Comparison of ENCODE assay signal across 15 cellular contexts in the genomic region with DNA sequence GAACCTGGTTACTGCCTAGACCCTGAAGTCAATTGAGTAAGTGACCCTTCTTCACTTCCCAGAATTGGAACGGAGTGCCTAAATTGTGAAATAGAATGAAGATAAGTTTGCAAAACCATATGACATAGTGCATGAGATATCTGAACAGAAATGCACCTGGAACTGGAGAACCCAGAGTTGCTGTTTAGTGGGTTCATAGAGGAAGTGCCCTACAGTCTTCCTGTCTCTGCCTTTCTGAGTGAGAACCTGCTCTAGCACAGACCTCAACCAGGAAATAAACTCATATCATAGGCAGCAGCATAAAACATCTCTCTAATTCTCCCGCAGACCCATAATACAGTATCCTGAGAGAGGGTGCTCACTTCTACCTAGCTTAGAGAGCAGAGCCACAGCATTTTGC.
DNase-seq lines count a peak whose midpoint lies in the region; ATAC-seq and TF ChIP-seq lines count a peak whose summit lies in the region.
"Had no signal": no experiment of that assay in that cellular context is flagged by ENCODE, and none has a peak within 500 bp of the region (broad histone marks: within the 10 kb centered on the region; RNA-seq: fewer than 3 reads in every experiment).

No MANE protein-coding gene starts in this region.

- H3K27me3 Mint-ChIP-seq in activated T-cell treated with anti-CD3 and anti-CD28 coated beads, Interleukin-2, amount 50 U/mL, for 24 hours: no peaks in the 10 kb centered on the region
- peaks cover 5% of the 10 kb centered on the region for H3K27me3 Mint-ChIP-seq in activated T-helper 2 cell treated with anti-CD3 and anti-CD28 coated beads, Interferon-gamma antibody, Interleukin-2, Interleukin-4, amounts not matched to agents 10 μg/mL and 5 μg/mL and 100 μg/mL, durations not matched to agents 14 hours and 24 hours and 36 hours (ENCODE audit: low read depth)

- peak overlapping the region; percentile 76 for H3K27ac Mint-ChIP-seq in activated T-cell treated with anti-CD3 and anti-CD28 coated beads, Interleukin-2, amount 50 U/mL, for 24 hours
- peak overlapping the region; percentile 64 for H3K27ac Mint-ChIP-seq in activated T-helper 2 cell treated with anti-CD3 and anti-CD28 coated beads, Interferon-gamma antibody, Interleukin-2, Interleukin-4, amounts not matched to agents 10 μg/mL and 5 μg/mL and 100 μg/mL, durations not matched to agents 14 hours and 24 hours and 36 hours
- H3K27ac Mint-ChIP-seq in stimulated activated effector memory CD8-positive, alpha-beta T cell treated with anti-CD3 and anti-CD28 coated beads, Interleukin-12 subunit alpha, Interleukin-12 subunit beta, amount 100 ng/mL, for 72 hours: peak overlapping the region; percentile 68

- no peak for TF ChIP-seq CTCF in breast epithelium (IDR thresholded peaks at IDR 0.05)

- H3K9me3 Mint-ChIP-seq in activated T-cell treated with anti-CD3 and anti-CD28 coated beads, Interleukin-2, amount 50 U/mL, for 24 hours: no peaks in the 10 kb centered on the region
- H3K9me3 Mint-ChIP-seq in activated T-helper 2 cell treated with anti-CD3 and anti-CD28 coated beads, Interferon-gamma antibody, Interleukin-2, Interleukin-4, amounts not matched to agents 10 μg/mL and 5 μg/mL and 100 μg/mL, durations not matched to agents 14 hours and 24 hours and 36 hours: no peaks in the 10 kb centered on the region
- no peaks in the 10 kb centered on the region for H3K9me3 Mint-ChIP-seq in stimulated activated effector memory CD8-positive, alpha-beta T cell treated with anti-CD3 and anti-CD28 coated beads, Interleukin-12 subunit alpha, Interleukin-12 subunit beta, amount 100 ng/mL, for 72 hours

- peaks cover 14% of the 10 kb centered on the region for H3K4me1 Mint-ChIP-seq in activated T-cell treated with anti-CD3 and anti-CD28 coated beads, Interleukin-2, amount 50 U/mL, for 24 hours (ENCODE audit: low read depth)
- H3K4me1 Mint-ChIP-seq in activated T-helper 2 cell treated with anti-CD3 and anti-CD28 coated beads, Interferon-gamma antibody, Interleukin-2, Interleukin-4, amounts not matched to agents 10 μg/mL and 5 μg/mL and 100 μg/mL, durations not matched to agents 14 hours and 24 hours and 36 hours (ENCODE audit: low read depth): peaks cover 17% of the 10 kb centered on the region
- peaks cover 9% of the 10 kb centered on the region for H3K4me1 Mint-ChIP-seq in stimulated activated effector memory CD8-positive, alpha-beta T cell treated with anti-CD3 and anti-CD28 coated beads, Interleukin-12 subunit alpha, Interleukin-12 subunit beta, amount 100 ng/mL, for 72 hours

- H3K27me3 ChIP-seq in breast epithelium: no peaks in the 10 kb centered on the region
- H3K27me3 ChIP-seq: colonic mucosa had no signal

- no peak overlapping the region for H3K4me3 Mint-ChIP-seq in activated T-cell treated with anti-CD3 and anti-CD28 coated beads, Interleukin-2, amount 50 U/mL, for 24 hours
- H3K4me3 Mint-ChIP-seq in activated T-helper 2 cell treated with anti-CD3 and anti-CD28 coated beads, Interferon-gamma antibody, Interleukin-2, Interleukin-4, amounts not matched to agents 10 μg/mL and 5 μg/mL and 100 μg/mL, durations not matched to agents 14 hours and 24 hours and 36 hours (ENCODE audit: low read depth): peak overlapping the region; percentile 9
- peak overlapping the region; percentile 6 for H3K4me3 Mint-ChIP-seq in stimulated activated effector memory CD8-positive, alpha-beta T cell treated with anti-CD3 and anti-CD28 coated beads, Interleukin-12 subunit alpha, Interleukin-12 subunit beta, amount 100 ng/mL, for 72 hours

- no peaks in the 10 kb centered on the region for H3K9me3 ChIP-seq in breast epithelium
- H3K9me3 ChIP-seq: colonic mucosa had no signal

- TF ChIP-seq POLR2A in breast epithelium (IDR thresholded peaks at IDR 0.05): no peak

- no peak overlapping the region for H3K4me3 ChIP-seq in breast epithelium
- H3K4me3 ChIP-seq: colonic mucosa had no signal

- H3K36me3 ChIP-seq in breast epithelium: no peaks in the 10 kb centered on the region
- H3K36me3 ChIP-seq: colonic mucosa, WERI-Rb-1 had no signal

- DNase-seq in activated T-cell treated with anti-CD3 and anti-CD28 coated beads, Interleukin-2, amount 50 U/mL, for 24 hours: no peak
- DNase-seq in activated T-cell treated with anti-CD3 and anti-CD28 coated beads, Interleukin-2, amount 50 U/mL, for 1 hour: no peak
- DNase-seq in NAMALWA (ENCODE audit: low spot score): peak; percentile 16
- peak; percentile 16 for DNase-seq in activated T-helper 2 cell treated with anti-CD3 and anti-CD28 coated beads, Interferon-gamma antibody, Interleukin-2, Interleukin-4, amounts not matched to agents 10 μg/mL and 5 μg/mL and 100 μg/mL, durations not matched to agents 14 hours and 24 hours and 36 hours (ENCODE audit: low spot score)
- no peak for DNase-seq in stimulated activated effector memory CD8-positive, alpha-beta T cell treated with anti-CD3 and anti-CD28 coated beads, Interleukin-12 subunit alpha, Interleukin-12 subunit beta, amount 100 ng/mL, for 72 hours (ENCODE audit: low spot score in 2 of 2)
- no peak for DNase-seq in breast epithelium (ENCODE audit: low spot score in 2 of 2)
- DNase-seq: ACHN; colonic mucosa; DMS153; MM.1S; stimulated activated CD4-positive, alpha-beta T cell treated with anti-CD3 and anti-CD28 coated beads, Interleukin-15, amount 100 ng/mL, for 24 hours; WERI-Rb-1 had no signal

- no peak overlapping the region for H3K27ac ChIP-seq in breast epithelium
- H3K27ac ChIP-seq: colonic mucosa, parathyroid adenoma, WERI-Rb-1 had no signal

- ATAC-seq in stimulated activated effector memory CD8-positive, alpha-beta T cell treated with anti-CD3 and anti-CD28 coated beads, Interleukin-12 subunit alpha, Interleukin-12 subunit beta, amount 100 ng/mL, for 72 hours: peak; percentile 96
- ATAC-seq in HG02678 (IDR thresholded peaks at IDR 0.05; ENCODE audit: unreplicated experiment) (no peak), GM21390 (IDR thresholded peaks at IDR 0.05; ENCODE audit: unreplicated experiment) (no peak)

- no peaks in the 10 kb centered on the region for H3K36me3 Mint-ChIP-seq in activated T-cell treated with anti-CD3 and anti-CD28 coated beads, Interleukin-2, amount 50 U/mL, for 24 hours (ENCODE audit: low read depth)
- peaks cover 6% of the 10 kb centered on the region for H3K36me3 Mint-ChIP-seq in activated T-helper 2 cell treated with anti-CD3 and anti-CD28 coated beads, Interferon-gamma antibody, Interleukin-2, Interleukin-4, amounts not matched to agents 10 μg/mL and 5 μg/mL and 100 μg/mL, durations not matched to agents 14 hours and 24 hours and 36 hours (ENCODE audit: low read depth)
- H3K36me3 Mint-ChIP-seq in stimulated activated effector memory CD8-positive, alpha-beta T cell treated with anti-CD3 and anti-CD28 coated beads, Interleukin-12 subunit alpha, Interleukin-12 subunit beta, amount 100 ng/mL, for 72 hours: no peaks in the 10 kb centered on the region

- intact Hi-C loops in activated T-helper 2 cell treated with anti-CD3 and anti-CD28 coated beads, Interferon-gamma antibody, Interleukin-2, Interleukin-4, amounts not matched to agents 10 μg/mL and 5 μg/mL and 100 μg/mL, durations not matched to agents 14 hours and 24 hours and 36 hours (cut with micrococcal nuclease): loop anchor here (1.0 to 10.0 kb wide), 3 partner anchors 8 to 686 kb away; no protein-coding TSS in a partner anchor
- intact Hi-C loops in breast epithelium (cut with DNase I; ENCODE audit: low total_unique reads): no loop called here

- H3K4me1 ChIP-seq in breast epithelium: no peaks in the 10 kb centered on the region
- H3K4me1 ChIP-seq: colonic mucosa, parathyroid adenoma had no signal

Comparison
In these comparisons a context has a peak if more than half of its experiments do, and no peak if none do; other contexts are left out.
1. DNase-seq: peak in NAMALWA (single experiment) and activated T-helper 2 cell treated with anti-CD3 and anti-CD28 coated beads, Interferon-gamma antibody, Interleukin-2, Interleukin-4, amounts not matched to agents 10 μg/mL and 5 μg/mL and 100 μg/mL, durations not matched to agents 14 hours and 24 hours and 36 hours (single experiment); none in activated T-cell treated with anti-CD3 and anti-CD28 coated beads, Interleukin-2, amount 50 U/mL, for 24 hours (single experiment), activated T-cell treated with anti-CD3 and anti-CD28 coated beads, Interleukin-2, amount 50 U/mL, for 1 hour (single experiment), stimulated activated effector memory CD8-positive, alpha-beta T cell treated with anti-CD3 and anti-CD28 coated beads, Interleukin-12 subunit alpha, Interleukin-12 subunit beta, amount 100 ng/mL, for 72 hours (0 of 2) and breast epithelium (0 of 2).
2. Peak in every context shown above with its lines, with median percentiles within 50 percentile points of each other: H3K27ac Mint-ChIP-seq.